In the genomic region with DNA sequence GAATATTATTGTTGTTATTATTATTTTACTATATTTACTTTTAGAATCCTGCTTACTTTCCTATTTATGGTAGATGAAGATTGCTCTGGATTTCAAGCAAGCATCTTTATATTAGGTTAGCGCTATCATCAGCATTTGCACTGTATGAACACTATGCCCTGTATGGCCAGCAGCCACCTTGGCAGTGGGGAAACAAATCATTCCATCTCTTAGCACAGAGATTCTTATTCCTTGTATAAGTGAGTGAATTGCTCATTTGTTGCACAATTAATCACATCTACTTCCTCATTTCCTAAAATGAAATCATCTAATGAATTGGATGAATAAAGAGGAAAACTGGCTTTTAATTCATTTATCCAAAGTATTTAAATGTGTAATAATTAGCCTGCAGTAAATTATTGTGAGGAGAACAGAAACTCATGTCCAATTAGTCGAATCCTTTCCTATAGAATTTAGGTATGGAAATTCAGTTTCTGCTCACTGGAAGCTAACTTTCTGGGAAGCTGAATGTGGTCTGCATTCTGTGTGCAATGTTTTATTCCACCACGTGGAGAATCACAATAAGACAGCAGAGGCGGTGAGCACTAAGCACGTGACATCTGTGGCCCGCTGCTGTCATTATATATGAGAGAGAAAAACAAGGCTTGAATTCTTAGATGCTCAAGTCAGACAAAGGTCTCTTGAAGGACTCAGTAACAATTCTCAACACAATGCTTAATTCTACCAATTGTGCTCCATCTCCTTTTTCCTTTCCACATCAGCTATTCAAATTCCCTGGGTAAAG, we compare ENCODE assay signal across 18 cellular contexts.
DNase-seq lines count a peak whose midpoint lies in the region; ATAC-seq and TF ChIP-seq lines count a peak whose summit lies in the region.
"Had no signal": no experiment of that assay in that cellular context is flagged by ENCODE, and none has a peak within 500 bp of the region (broad histone marks: within the 10 kb centered on the region; RNA-seq: fewer than 3 reads in every experiment).

No MANE protein-coding gene starts in this region.

- H3K79me2 ChIP-seq in GM23248 (ENCODE audit: insufficient read depth) (no peaks in the 10 kb centered on the region), parathyroid adenoma (peaks cover 32% of the 10 kb centered on the region)

- H3K9me3 Mint-ChIP-seq in activated CD4-positive, alpha-beta memory T cell treated with anti-CD3 and anti-CD28 coated beads, Interleukin-2, amount 10 ng/mL, durations not matched to agents 7 days and 5 days: no peaks in the 10 kb centered on the region
- H3K9me3 Mint-ChIP-seq: activated T-helper 2 cell treated with anti-CD3 and anti-CD28 coated beads, Interferon-gamma antibody, Interleukin-2, Interleukin-4, amounts not matched to agents 10 μg/mL and 5 μg/mL and 100 μg/mL, durations not matched to agents 14 hours and 24 hours and 36 hours; T-helper 2 cell treated with Interferon-gamma antibody and Interleukin-4, amounts not matched to agents 5 μg/mL and 100 μg/mL, for 36 hours; type B pancreatic cell had no signal

- intact Hi-C loops in cardiac septum (cut with DNase I): no loop called here

- H3F3A ChIP-seq in GM23248 (ENCODE audit: insufficient read depth): no peaks in the 10 kb centered on the region

- H3K4me1 ChIP-seq in GM23248 (ENCODE audit: insufficient read depth) (no peaks in the 10 kb centered on the region), parathyroid adenoma (peaks cover 43% of the 10 kb centered on the region)
- H3K4me1 ChIP-seq: BLaER1, prostate gland had no signal

- no peaks in the 10 kb centered on the region for H3K9me2 ChIP-seq in GM23248 (ENCODE audit: insufficient read depth)

- in situ Hi-C loops in GM23248 (cut with MboI): no loop called here

- peak; percentile 24 for DNase-seq in GM23248
- peak; percentile 16 for DNase-seq in NCI-H2227 treated with DMSO at 0.1 percent for 48 hours (lab: John Stamatoyannopoulos, UW)
- DNase-seq in epithelial cell of esophagus (ENCODE audit: low read depth): peak; percentile 49
- no peak for DNase-seq in activated CD4-positive, alpha-beta memory T cell treated with anti-CD3 and anti-CD28 coated beads, Interleukin-2, amount 10 ng/mL, durations not matched to agents 7 days and 5 days
- no peak for DNase-seq in cardiac septum (ENCODE audit: low spot score)
- no peak for DNase-seq in GM19238 (ENCODE audit: insufficient read length, low spot score)
- DNase-seq: DMS153, NCI-H1417, NCI-H510A, SIG-M5, spleen had no signal

- CTCF ChIA-PET in activated CD4-positive, alpha-beta memory T cell treated with anti-CD3 and anti-CD28 coated beads, Interleukin-2, amount 10 ng/mL, durations not matched to agents 7 days and 5 days (lab: Charles Lee): interaction anchor here (4.5 kb wide), 1 partner anchor 14 kb away, joined by 19 read pairs; no protein-coding TSS in a partner anchor

- H2AFZ ChIP-seq in GM23248 (no peak overlapping the region), parathyroid adenoma (no peak overlapping the region)

- TF ChIP-seq CTCF in epithelial cell of esophagus (IDR thresholded peaks at IDR 0.05; ENCODE audit: insufficient read depth, low read depth, low read length, missing control alignments) (no peak), parathyroid adenoma (IDR thresholded peaks at IDR 0.05) (peak; percentile 7)

- no peak overlapping the region for H3K9ac ChIP-seq in GM23248
- H3K9ac ChIP-seq in parathyroid adenoma: no peak overlapping the region
- H3K9ac ChIP-seq: BLaER1 had no signal

- H3K27ac Mint-ChIP-seq in activated CD4-positive, alpha-beta memory T cell treated with anti-CD3 and anti-CD28 coated beads, Interleukin-2, amount 10 ng/mL, durations not matched to agents 7 days and 5 days: no peak overlapping the region
- H3K27ac Mint-ChIP-seq: activated T-helper 2 cell treated with anti-CD3 and anti-CD28 coated beads, Interferon-gamma antibody, Interleukin-2, Interleukin-4, amounts not matched to agents 10 μg/mL and 5 μg/mL and 100 μg/mL, durations not matched to agents 14 hours and 24 hours and 36 hours; T-helper 2 cell treated with Interferon-gamma antibody and Interleukin-4, amounts not matched to agents 5 μg/mL and 100 μg/mL, for 36 hours; type B pancreatic cell had no signal

- H3K36me3 Mint-ChIP-seq in activated CD4-positive, alpha-beta memory T cell treated with anti-CD3 and anti-CD28 coated beads, Interleukin-2, amount 10 ng/mL, durations not matched to agents 7 days and 5 days (ENCODE audit: low read depth): no peaks in the 10 kb centered on the region
- H3K36me3 Mint-ChIP-seq: type B pancreatic cell had no signal

- H3K27me3 ChIP-seq in GM23248 (replicated peaks; ENCODE audit: insufficient read depth) (no peaks in the 10 kb centered on the region), parathyroid adenoma (ENCODE audit: control insufficient read depth, insufficient read depth, low read length) (no peaks in the 10 kb centered on the region)
- H3K27me3 ChIP-seq: BLaER1 had no signal

- H3K9me3 ChIP-seq in GM23248 (ENCODE audit: low read depth) (no peaks in the 10 kb centered on the region), parathyroid adenoma (ENCODE audit: control insufficient read depth, low read length) (no peaks in the 10 kb centered on the region)
- H3K9me3 ChIP-seq: BLaER1, prostate gland, spleen had no signal

- 14 to 18% methylated on average over 6 of the region's 6 CpGs for WGBS in GM23248 (ENCODE audit: low coverage in 1 of 2, low lambda C conversion rate in 2 of 2, missing lambda C conversion rate in 2 of 2), 2 experiments

- H3K27ac ChIP-seq in GM23248: no peak overlapping the region
- H3K27ac ChIP-seq in parathyroid adenoma: peak overlapping the region; percentile 4
- H3K27ac ChIP-seq: BLaER1, prostate gland, spleen had no signal

- no peak overlapping the region for H3K4me2 ChIP-seq in GM23248 (ENCODE audit: unreplicated experiment)
- no peak overlapping the region for H3K4me2 ChIP-seq in parathyroid adenoma (ENCODE audit: low read length)
- H3K4me2 ChIP-seq: BLaER1 had no signal

- no peak overlapping the region for H3K4me3 Mint-ChIP-seq in activated CD4-positive, alpha-beta memory T cell treated with anti-CD3 and anti-CD28 coated beads, Interleukin-2, amount 10 ng/mL, durations not matched to agents 7 days and 5 days

- ATAC-seq in HG03571 (IDR thresholded peaks at IDR 0.05; ENCODE audit: unreplicated experiment): no peak

- H3K36me3 ChIP-seq in GM23248 (ENCODE audit: low read depth) (no peaks in the 10 kb centered on the region), parathyroid adenoma (ENCODE audit: control insufficient read depth, insufficient read depth, low read length) (no peaks in the 10 kb centered on the region)
- H3K36me3 ChIP-seq: BLaER1, prostate gland, spleen had no signal

- H3K27me3 Mint-ChIP-seq in activated CD4-positive, alpha-beta memory T cell treated with anti-CD3 and anti-CD28 coated beads, Interleukin-2, amount 10 ng/mL, durations not matched to agents 7 days and 5 days: peaks cover 42% of the 10 kb centered on the region

- H3K4me1 Mint-ChIP-seq in activated CD4-positive, alpha-beta memory T cell treated with anti-CD3 and anti-CD28 coated beads, Interleukin-2, amount 10 ng/mL, durations not matched to agents 7 days and 5 days: peaks cover 2% of the 10 kb centered on the region

- H3K4me3 ChIP-seq in GM23248: no peak overlapping the region
- no peak overlapping the region for H3K4me3 ChIP-seq in epithelial cell of esophagus (ENCODE audit: low read length)
- H3K4me3 ChIP-seq in parathyroid adenoma (ENCODE audit: low read depth, low read length): no peak overlapping the region
- H3K4me3 ChIP-seq: BLaER1, prostate gland had no signal

- no peaks in the 10 kb centered on the region for H4K20me1 ChIP-seq in GM23248 (ENCODE audit: insufficient read depth)
- H4K20me1 ChIP-seq: BLaER1 had no signal

- POLR2A ChIA-PET in activated CD4-positive, alpha-beta memory T cell treated with anti-CD3 and anti-CD28 coated beads, Interleukin-2, amount 10 ng/mL, durations not matched to agents 7 days and 5 days (lab: Charles Lee): no interaction called here

Comparison
In these comparisons a context has a peak if more than half of its experiments do, and no peak if none do; other contexts are left out.
1. DNase-seq: peak in GM23248 (single experiment), NCI-H2227 treated with DMSO at 0.1 percent for 48 hours (single experiment) and epithelial cell of esophagus (single experiment); none in activated CD4-positive, alpha-beta memory T cell treated with anti-CD3 and anti-CD28 coated beads, Interleukin-2, amount 10 ng/mL, durations not matched to agents 7 days and 5 days (single experiment), cardiac septum (single experiment) and GM19238 (single experiment).